Comparison of ENCODE assay signal across 8 cellular contexts in the genomic region with DNA sequence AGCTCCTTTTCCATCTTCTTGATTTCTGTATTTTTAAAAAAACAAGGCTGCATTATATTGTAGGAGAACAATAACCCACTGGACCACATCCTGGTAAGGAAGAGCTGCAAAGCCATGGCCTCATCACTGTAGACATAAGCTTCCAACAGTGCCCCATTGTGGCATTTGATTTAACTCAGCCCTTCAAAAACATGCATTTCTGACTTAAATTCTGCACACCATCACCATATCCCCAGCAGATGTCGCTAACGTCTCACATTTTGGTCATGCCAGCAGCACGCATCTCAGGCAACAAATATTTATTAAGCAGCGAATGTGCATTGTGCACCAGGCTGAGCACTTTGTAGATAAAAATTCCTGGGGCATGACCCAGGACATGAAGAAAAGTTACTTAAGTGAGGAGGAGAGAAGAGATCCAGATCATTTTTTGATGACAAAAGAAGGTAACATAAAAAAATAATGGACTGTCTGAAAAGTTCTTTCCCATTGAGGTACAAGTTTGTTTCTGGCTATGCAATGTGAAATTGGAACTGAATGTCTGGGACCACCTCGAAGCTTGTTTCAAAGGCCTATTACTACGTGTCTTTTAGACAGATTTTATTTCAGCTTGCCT.
DNase-seq lines count a peak whose midpoint lies in the region; ATAC-seq and FAIRE-seq lines count a peak whose summit lies in the region.

No MANE protein-coding gene starts in this region.

- DNase-seq in A172 (ENCODE audit: low spot score) (peak; percentile 89), GM18507 (ENCODE audit: extremely low spot score, insufficient read length, low read depth) (peak; percentile 53), NCI-H460 (ENCODE audit: extremely low read depth, low read depth) (peak; percentile 81), cerebellar nuclear complex (lab: John Stamatoyannopoulos, UW) (peak; percentile 12 to 71), left colon (peak in 1 of 2 donors; percentile 49)
- DNase-seq in activated CD4-positive, CD25-positive, alpha-beta regulatory T cell treated with anti-CD3 and anti-CD28 coated beads, Interleukin-2, amount 50 U/mL, for 72 hours = peak; percentile 36
- DNase-seq in stimulated activated CD4-positive, alpha-beta T cell treated with anti-CD3 and anti-CD28 coated beads, Interleukin-4, amount 100 ng/mL, for 4 hours = peak; percentile 44 to 47

- intact Hi-C loops in left colon (cut with DNase I, micrococcal nuclease) = no loop called here

- peak; percentile 58 for ATAC-seq in HG03342 (IDR thresholded peaks at IDR 0.05; ENCODE audit: unreplicated experiment)
- ATAC-seq in left colon = peak; percentile 63

- peak; percentile 90 for FAIRE-seq in GM18507 (lab: Jason Lieb, UNC)
